In genomic region chr12:113749433-113749815, GRCh38 we compare ENCODE assay signal across 7 cellular contexts.
"Had no signal": no experiment of that assay in that cellular context is flagged by ENCODE, and none has a peak within 500 bp of the region (broad histone marks: within the 10 kb centered on the region; RNA-seq: fewer than 3 reads in every experiment).

No MANE protein-coding gene starts in this region.

- DNase-seq: GM23248, GOT3, H7, HFFc6, KBM-7 had no signal

- ATAC-seq: HCT116, HepG2 had no signal
